Comparison of ENCODE assay signal across 1 cellular context in the genomic region with DNA sequence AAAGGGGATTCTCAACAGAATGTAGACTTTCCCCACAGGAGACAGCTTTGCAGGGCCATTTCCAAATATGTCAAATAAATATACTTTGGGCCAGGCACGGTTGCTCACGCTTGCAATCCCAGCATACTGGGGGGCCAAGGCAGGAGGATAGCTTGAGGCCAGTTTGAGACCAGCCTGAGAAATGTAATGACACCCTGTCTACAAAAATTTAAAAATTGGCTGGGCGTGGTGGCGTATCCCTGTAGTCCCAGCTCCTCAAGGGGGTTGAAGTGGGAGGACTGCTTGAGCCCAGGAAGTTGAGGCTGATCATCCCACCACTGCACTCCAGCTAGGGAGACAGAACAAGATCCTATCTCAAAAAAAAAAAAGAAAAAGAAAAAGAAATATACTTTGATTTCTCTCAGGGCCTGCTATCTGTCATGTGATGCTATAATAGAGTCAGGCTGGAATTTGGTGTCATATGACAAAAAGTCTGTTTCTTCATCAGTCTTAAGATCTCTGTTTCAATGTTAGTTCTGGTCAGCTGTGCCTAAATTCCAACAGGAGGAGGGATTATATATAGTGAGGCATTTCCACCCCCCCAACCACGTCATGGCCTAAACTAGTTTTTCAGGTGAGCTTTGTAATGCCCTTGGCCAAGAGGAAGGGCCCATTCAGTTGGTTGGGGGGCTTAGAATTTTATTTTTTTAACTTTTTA.
TF ChIP-seq lines count a peak whose summit lies in the region.

No MANE protein-coding gene starts in this region.

TF ChIP-seq in HepG2, 621 proteins besides CTCF, POLR2A, EP300 and RAD21:
- TF ChIP-seq ZNF136 (CRISPR knock-in tag; IDR thresholded peaks at IDR 0.05; ENCODE audit: low read depth) = no peak
- TF ChIP-seq, protein P1, sequence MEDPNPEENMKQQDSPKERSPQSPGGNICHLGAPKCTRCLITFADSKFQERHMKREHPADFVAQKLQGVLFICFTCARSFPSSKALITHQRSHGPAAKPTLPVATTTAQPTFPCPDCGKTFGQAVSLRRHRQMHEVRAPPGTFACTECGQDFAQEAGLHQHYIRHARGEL (CRISPR knock-in tag; IDR thresholded peaks at IDR 0.05) = no peak
- TF ChIP-seq ZNF510 (CRISPR knock-in tag; IDR thresholded peaks at IDR 0.05; ENCODE audit: low read depth) = no peak
- TF ChIP-seq USF2 (IDR thresholded peaks at IDR 0.05; ENCODE audit: low read depth, low read length) = no peak
- 0 out of 2 replicates have a peak, but pooled peaks have one; percentile 9 for TF ChIP-seq USF2 (CRISPR knock-in tag; IDR thresholded peaks at IDR 0.05; ENCODE audit: borderline replicate concordance)
- no peak for TF ChIP-seq ZNF580 (CRISPR knock-in tag; IDR thresholded peaks at IDR 0.05; ENCODE audit: borderline replicate concordance, low read depth)
- TF ChIP-seq ZNF512B (CRISPR knock-in tag; IDR thresholded peaks at IDR 0.05; ENCODE audit: borderline replicate concordance) = no peak
- peak; percentile 58 for TF ChIP-seq CREB1 (IDR thresholded peaks at IDR 0.05)
- TF ChIP-seq CREB1 (CRISPR knock-in tag; IDR thresholded peaks at IDR 0.05) = no peak
- no peak for TF ChIP-seq MAFG (CRISPR knock-in tag; IDR thresholded peaks at IDR 0.05)
- TF ChIP-seq, protein P2, sequence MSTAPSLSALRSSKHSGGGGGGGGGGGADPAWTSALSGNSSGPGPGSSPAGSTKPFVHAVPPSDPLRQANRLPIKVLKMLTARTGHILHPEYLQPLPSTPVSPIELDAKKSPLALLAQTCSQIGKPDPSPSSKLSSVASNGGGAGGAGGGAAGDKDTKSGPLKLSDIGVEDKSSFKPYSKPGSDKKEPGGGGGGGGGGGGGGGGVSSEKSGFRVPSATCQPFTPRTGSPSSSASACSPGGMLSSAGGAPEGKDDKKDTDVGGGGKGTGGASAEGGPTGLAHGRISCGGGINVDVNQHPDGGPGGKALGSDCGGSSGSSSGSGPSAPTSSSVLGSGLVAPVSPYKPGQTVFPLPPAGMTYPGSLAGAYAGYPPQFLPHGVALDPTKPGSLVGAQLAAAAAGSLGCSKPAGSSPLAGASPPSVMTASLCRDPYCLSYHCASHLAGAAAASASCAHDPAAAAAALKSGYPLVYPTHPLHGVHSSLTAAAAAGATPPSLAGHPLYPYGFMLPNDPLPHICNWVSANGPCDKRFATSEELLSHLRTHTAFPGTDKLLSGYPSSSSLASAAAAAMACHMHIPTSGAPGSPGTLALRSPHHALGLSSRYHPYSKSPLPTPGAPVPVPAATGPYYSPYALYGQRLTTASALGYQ (CRISPR knock-in tag; IDR thresholded peaks at IDR 0.05) = no peak
